Comparison of ENCODE assay signal across 18 cellular contexts in genomic region chr7:28813238-28813962, GRCh38.
DNase-seq lines count a peak whose midpoint lies in the region; ATAC-seq, FAIRE-seq and TF ChIP-seq lines count a peak whose summit lies in the region.
"Had no signal": no experiment of that assay in that cellular context is flagged by ENCODE, and none has a peak within 500 bp of the region (broad histone marks: within the 10 kb centered on the region; RNA-seq: fewer than 3 reads in every experiment).

No MANE protein-coding gene starts in this region.

- ATAC-seq in HG02623 (IDR thresholded peaks at IDR 0.05; ENCODE audit: unreplicated experiment) = peak; percentile 28
- ATAC-seq: activated CD8-positive, alpha-beta memory T cell treated with anti-CD3 and anti-CD28 coated beads, Interleukin-2, amount 10 ng/mL, durations not matched to agents 7 days and 5 days; PC-3 had no signal

- H3K36me3 ChIP-seq in CD4-positive, alpha-beta memory T cell (ENCODE audit: insufficient read depth, low read length) = no peaks in the 10 kb centered on the region
- H3K36me3 ChIP-seq in small intestine (ENCODE audit: control insufficient read depth in 2 of 2, insufficient read depth in 2 of 2, low read length in 2 of 2) = no peaks in the 10 kb centered on the region

- FAIRE-seq in small intestine (lab: Jason Lieb, UNC) = no peak

- WGBS in small intestine, 3 donors = 71 to 78% (median 74%) methylated on average over 7 of the region's 7 CpGs

- no peak overlapping the region for H3K27ac ChIP-seq in CD4-positive, alpha-beta memory T cell (ENCODE audit: low read depth, low read length)
- no peak overlapping the region for H3K27ac ChIP-seq in small intestine (ENCODE audit: low read depth in 1 of 2, low read length in 1 of 2)
- H3K27ac ChIP-seq: neutrophil had no signal

- intact Hi-C loops in CD4-positive, alpha-beta memory T cell (cut with micrococcal nuclease) = no loop called here

- POLR2A ChIA-PET in CD4-positive, alpha-beta memory T cell (lab: Charles Lee; ENCODE audit: partially characterized antibody) = no interaction called here

- H3K4me3 Mint-ChIP-seq in glutamatergic neuron (ENCODE audit: unreplicated experiment) = no peak overlapping the region
- no peak overlapping the region for H3K4me3 Mint-ChIP-seq in CD4-positive, alpha-beta memory T cell
- H3K4me3 Mint-ChIP-seq: activated B cell treated with CpG ODN at 0.5 μM for 24 hours; activated CD8-positive, alpha-beta memory T cell treated with anti-CD3 and anti-CD28 coated beads, Interleukin-2, amount 10 ng/mL, durations not matched to agents 7 days and 5 days had no signal

- TF ChIP-seq CTCF in AG10803 (conservative IDR thresholded peaks at IDR 0.05; ENCODE audit: low read length) (no peak), glutamatergic neuron (IDR thresholded peaks at IDR 0.05; ENCODE audit: partially characterized antibody, unreplicated experiment) (no peak)

- H3K9me3 ChIP-seq in CD4-positive, alpha-beta memory T cell (ENCODE audit: control insufficient read depth in 1 of 2, low read length in 2 of 2) = no peaks in the 10 kb centered on the region
- H3K9me3 ChIP-seq in small intestine (ENCODE audit: control insufficient read depth, low read depth) = no peaks in the 10 kb centered on the region
- H3K9me3 ChIP-seq: neutrophil had no signal

- H3K9me3 Mint-ChIP-seq in glutamatergic neuron (ENCODE audit: unreplicated experiment) = no peaks in the 10 kb centered on the region
- peaks cover 0 to 4% (median 0%) of the 10 kb centered on the region in 8 donors for H3K9me3 Mint-ChIP-seq in CD4-positive, alpha-beta memory T cell
- H3K9me3 Mint-ChIP-seq: activated B cell treated with CpG ODN at 0.5 μM for 24 hours had no signal

- no peaks in the 10 kb centered on the region for H3K36me3 Mint-ChIP-seq in glutamatergic neuron (ENCODE audit: unreplicated experiment)
- no peaks in the 10 kb centered on the region for H3K36me3 Mint-ChIP-seq in CD4-positive, alpha-beta memory T cell
- H3K36me3 Mint-ChIP-seq: activated CD8-positive, alpha-beta memory T cell treated with anti-CD3 and anti-CD28 coated beads, Interleukin-2, amount 10 ng/mL, durations not matched to agents 7 days and 5 days had no signal

- peaks cover under 1% of the 10 kb centered on the region for H3K27me3 Mint-ChIP-seq in glutamatergic neuron (ENCODE audit: unreplicated experiment)
- H3K27me3 Mint-ChIP-seq in CD4-positive, alpha-beta memory T cell = peaks cover 0 to 4% of the 10 kb centered on the region in 2 donors
- H3K27me3 Mint-ChIP-seq: activated B cell treated with CpG ODN at 0.5 μM for 24 hours; activated CD8-positive, alpha-beta memory T cell treated with anti-CD3 and anti-CD28 coated beads, Interleukin-2, amount 10 ng/mL, durations not matched to agents 7 days and 5 days had no signal

- CTCF ChIA-PET in CD4-positive, alpha-beta memory T cell (lab: Charles Lee; ENCODE audit: partially characterized antibody) = no interaction called here

- no peaks in the 10 kb centered on the region for H3K27me3 ChIP-seq in CD4-positive, alpha-beta memory T cell (ENCODE audit: insufficient read depth, low read length)
- no peaks in the 10 kb centered on the region for H3K27me3 ChIP-seq in small intestine (ENCODE audit: control insufficient read depth in 2 of 2, insufficient read depth in 2 of 2, low read length in 2 of 2)
- H3K27me3 ChIP-seq: neutrophil had no signal

- H3K27ac Mint-ChIP-seq in glutamatergic neuron (ENCODE audit: unreplicated experiment) = peak overlapping the region; percentile 22
- no peak overlapping the region for H3K27ac Mint-ChIP-seq in CD4-positive, alpha-beta memory T cell
- H3K27ac Mint-ChIP-seq: activated CD8-positive, alpha-beta memory T cell treated with anti-CD3 and anti-CD28 coated beads, Interleukin-2, amount 10 ng/mL, durations not matched to agents 7 days and 5 days had no signal

- H3K4me3 ChIP-seq in AG10803 (ENCODE audit: low read length) = no peak overlapping the region
- H3K4me3 ChIP-seq in CD4-positive, alpha-beta memory T cell (ENCODE audit: low read length in 2 of 2) = no peak overlapping the region
- no peak overlapping the region for H3K4me3 ChIP-seq in small intestine (ENCODE audit: low read depth in 1 of 2, low read length in 2 of 2)
- H3K4me3 ChIP-seq: smooth muscle cell had no signal

- H3K4me1 ChIP-seq in CD4-positive, alpha-beta memory T cell (ENCODE audit: insufficient read depth, low read length) = no peaks in the 10 kb centered on the region
- H3K4me1 ChIP-seq in small intestine (ENCODE audit: control insufficient read depth in 2 of 2, insufficient read depth in 1 of 2, low read depth in 1 of 2, low read length in 1 of 2) = no peaks in the 10 kb centered on the region

- DNase-seq in AG10803 (ENCODE audit: low read depth) (peak; percentile 28), NCI-H446 treated with DMSO at 0.1 percent for 48 hours (lab: John Stamatoyannopoulos, UW) (peak; percentile 28), glutamatergic neuron (no peak), ureter (ENCODE audit: low spot score) (no peak), UCSD-AML1 (lab: John Stamatoyannopoulos, UW; ENCODE audit: unreplicated experiment) (no peak), small intestine (no peak)
- DNase-seq in CD4-positive, alpha-beta memory T cell = no peak
- DNase-seq: activated B cell treated with CpG ODN at 0.5 μM for 24 hours; activated CD8-positive, alpha-beta memory T cell treated with anti-CD3 and anti-CD28 coated beads, Interleukin-2, amount 10 ng/mL, durations not matched to agents 7 days and 5 days; activated gamma-delta T cell treated with Interleukin-2 at 50 U/mL for 16 hours; effector CD4-positive, alpha-beta T cell; GF-D8; Karpas-422; PC-3; stimulated activated naive CD4-positive, alpha-beta T cell treated with Interleukin-2 at 50 U/mL for 16 hours had no signal

- H3K4me1 Mint-ChIP-seq in glutamatergic neuron (ENCODE audit: low read depth, unreplicated experiment) = peaks cover 10% of the 10 kb centered on the region
- H3K4me1 Mint-ChIP-seq in CD4-positive, alpha-beta memory T cell = no peaks in the 10 kb centered on the region
- H3K4me1 Mint-ChIP-seq: activated CD8-positive, alpha-beta memory T cell treated with anti-CD3 and anti-CD28 coated beads, Interleukin-2, amount 10 ng/mL, durations not matched to agents 7 days and 5 days had no signal

Comparison
In these comparisons a context has a peak if more than half of its experiments do, and no peak if none do; other contexts are left out.
1. DNase-seq: peak in AG10803 (single experiment) and NCI-H446 treated with DMSO at 0.1 percent for 48 hours (single experiment); none in glutamatergic neuron (single experiment), ureter (single experiment), CD4-positive, alpha-beta memory T cell (0 of 5), UCSD-AML1 (single experiment) and small intestine (single experiment).